In genomic region chr2:69835666-69836065, GRCh38 we compare ENCODE assay signal across 22 cellular contexts. TPM values are rescaled to one million over a fixed set of nuclear protein-coding genes. Genes with fewer than 3 reads are reported as not detected.
DNase-seq lines count a peak whose midpoint lies in the region; ATAC-seq and TF ChIP-seq lines count a peak whose summit lies in the region.
"Had no signal": no experiment of that assay in that cellular context is flagged by ENCODE, and none has a peak within 500 bp of the region (broad histone marks: within the 10 kb centered on the region; RNA-seq: fewer than 3 reads in every experiment).

No MANE protein-coding gene starts in this region.

- H3K9me3 Mint-ChIP-seq in Calu3 (ENCODE audit: low read depth, unreplicated experiment) (no peaks in the 10 kb centered on the region), immature natural killer cell (no peaks in the 10 kb centered on the region)
- H3K9me3 Mint-ChIP-seq: CD4-positive, alpha-beta memory T cell had no signal

- peaks cover 45% of the 10 kb centered on the region for H3K4me1 ChIP-seq in BLaER1
- H3K4me1 ChIP-seq: SJCRH30 had no signal

- no peaks in the 10 kb centered on the region for H3K27me3 Mint-ChIP-seq in Calu3 (ENCODE audit: unreplicated experiment)
- H3K27me3 Mint-ChIP-seq in T-helper 17 cell: no peaks in the 10 kb centered on the region
- H3K27me3 Mint-ChIP-seq in immature natural killer cell (ENCODE audit: low read depth in 3 of 3): peaks cover 0 to 2% (median 0%) of the 10 kb centered on the region in 3 donors
- H3K27me3 Mint-ChIP-seq: B cell; CD4-positive, alpha-beta memory T cell had no signal

- peaks cover 42% of the 10 kb centered on the region for H3K36me3 ChIP-seq in BLaER1

- H3K36me3 Mint-ChIP-seq in Calu3 (ENCODE audit: insufficient read depth, unreplicated experiment): peaks cover 43% of the 10 kb centered on the region
- peaks cover 2% of the 10 kb centered on the region for H3K36me3 Mint-ChIP-seq in T-helper 17 cell (ENCODE audit: low read depth)
- H3K36me3 Mint-ChIP-seq in immature natural killer cell: peaks cover 6 to 10% (median 9%) of the 10 kb centered on the region in 3 donors

- no peaks in the 10 kb centered on the region for H3K27me3 ChIP-seq in BLaER1
- H3K27me3 ChIP-seq: Peyer's patch, SJCRH30 had no signal

- CTCF ChIA-PET in Calu3 (lab: Charles Lee): no interaction called here

- no peak for TF ChIP-seq CTCF in Calu3 (IDR thresholded peaks at IDR 0.05; ENCODE audit: unreplicated experiment)

- no TSS peak for BruUV-seq in Calu3 (replicated peaks; lab: Mats Ljungman, UMichigan)

- H3K4me3 Mint-ChIP-seq in Calu3 (ENCODE audit: low read depth, unreplicated experiment): peak overlapping the region; percentile 98
- H3K4me3 Mint-ChIP-seq in T-helper 17 cell: no peak overlapping the region
- H3K4me3 Mint-ChIP-seq in immature natural killer cell: peak overlapping the region in 1 of 5 donors; percentile 0
- H3K4me3 Mint-ChIP-seq: B cell had no signal

- no peaks in the 10 kb centered on the region for H3K9me3 ChIP-seq in BLaER1
- no peaks in the 10 kb centered on the region for H3K9me3 ChIP-seq in T-helper 17 cell (ENCODE audit: control insufficient read depth, low read length, poor library complexity, severe bottlenecking)
- H3K9me3 ChIP-seq: A549, Peyer's patch, SJCRH30 had no signal

- H3K27ac Mint-ChIP-seq in Calu3 (ENCODE audit: unreplicated experiment): peak overlapping the region; percentile 83
- H3K27ac Mint-ChIP-seq in T-helper 17 cell: peak overlapping the region; percentile 86
- H3K27ac Mint-ChIP-seq in immature natural killer cell: peak overlapping the region in 5 of 6 donors; percentile 20 to 73 (median 36)
- H3K27ac Mint-ChIP-seq: B cell had no signal

- intact Hi-C loops in Calu3 (cut with micrococcal nuclease; ENCODE audit: unreplicated experiment): no loop called here

- H4K20me1 ChIP-seq in BLaER1: peaks cover 55% of the 10 kb centered on the region

- ATAC-seq in T-helper 17 cell (no peak), GM19395 (IDR thresholded peaks at IDR 0.05; ENCODE audit: unreplicated experiment) (no peak), GM21717 (IDR thresholded peaks at IDR 0.05; ENCODE audit: unreplicated experiment) (no peak)
- ATAC-seq: A549 had no signal

- H3K9ac ChIP-seq in BLaER1: no peak overlapping the region

- peak overlapping the region; percentile 6; the same call in 1 of the 2 replicates for H3K4me2 ChIP-seq in BLaER1
- H3K4me2 ChIP-seq: A549 had no signal

- H3K27ac ChIP-seq in BLaER1: no peak overlapping the region
- H3K27ac ChIP-seq: A549, Peyer's patch, SJCRH30 had no signal

- H3K4me1 Mint-ChIP-seq in Calu3 (ENCODE audit: low read depth, unreplicated experiment) (peaks cover 38% of the 10 kb centered on the region), T-helper 17 cell (peaks cover 27% of the 10 kb centered on the region), immature natural killer cell (peaks cover 45 to 68% of the 10 kb centered on the region in 2 donors)

- H3K4me3 ChIP-seq in BLaER1: no peak overlapping the region
- H3K4me3 ChIP-seq: A549, Peyer's patch, SJCRH30 had no signal

- DNase-seq in Calu3 (no peak), T-helper 17 cell (no peak), immature natural killer cell (no peak), T1000 (lab: John Stamatoyannopoulos, UW) (no peak), SW 1271 (lab: John Stamatoyannopoulos, UW) (no peak)
- DNase-seq: CD4-positive, alpha-beta memory T cell; DMS153; GDM1; H7; NCI-H1694; NCI-H2081; NCI-H2171; NCI-H345; NCI-H524; NCI-H774; Peyer's patch had no signal

RNA-seq across cellular contexts. Expression of gene GMCL1, which starts 6.2 kb away (rescaled TPM):
- total RNA-seq in Calu3 (2022) (63.8 and 76.4 TPM in 2 replicates), T-helper 17 cell (10 to 100 TPM; 25.1 to 26.0 TPM)
- polyA plus RNA-seq in immature natural killer cell: 10 to 100 TPM; 38.4 to 52.9 (median 38.9) TPM

RNA-seq across cellular contexts. Expression of gene SNRNP27, which starts 58.1 kb away (rescaled TPM):
- total RNA-seq in Calu3 (2022): 36.3 and 39.8 TPM in 2 replicates
- 10 to 100 TPM; 33.5 to 38.6 TPM for total RNA-seq in T-helper 17 cell
- polyA plus RNA-seq in immature natural killer cell: 10 to 100 TPM; 65.4 to 79.7 (median 78.8) TPM

Comparison
In these comparisons a context has a peak if more than half of its experiments do, and no peak if none do; other contexts are left out.
1. H3K27ac Mint-ChIP-seq: peak in every context shown above with its lines; median percentile 86 in T-helper 17 cell; 83 in Calu3; 36 in immature natural killer cell.